21 cellular contexts compared by ENCODE assay signal in the genomic region with DNA sequence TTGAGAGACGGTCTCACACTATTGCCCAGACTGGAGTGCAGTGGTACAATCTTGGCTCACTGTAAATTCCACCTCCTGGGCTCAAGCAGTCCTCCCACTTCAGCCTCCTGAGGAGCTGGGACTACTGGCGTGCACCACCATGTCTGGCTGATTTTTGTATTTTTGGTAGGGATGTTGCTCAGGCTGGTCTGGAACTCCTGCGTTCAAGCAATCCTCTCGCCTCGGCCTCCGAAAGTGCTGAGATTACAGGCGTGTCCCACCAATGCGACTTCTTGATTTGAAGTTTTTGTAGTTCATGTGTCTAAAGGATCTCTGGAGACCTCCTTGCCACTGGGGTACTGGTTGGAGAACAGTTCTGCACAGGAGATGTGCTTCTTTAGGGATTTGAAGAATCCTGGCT.
"Had no signal": no experiment of that assay in that cellular context is flagged by ENCODE, and none has a peak within 500 bp of the region (broad histone marks: within the 10 kb centered on the region; RNA-seq: fewer than 3 reads in every experiment).

No MANE protein-coding gene starts in this region.

- ATAC-seq: activated CD4-positive, CD25-positive, alpha-beta regulatory T cell treated with anti-CD3 and anti-CD28 coated beads, Interleukin-2, amount 50 U/mL, for 24 hours; activated CD8-positive, alpha-beta T cell treated with anti-CD3 and anti-CD28 coated beads for 36 hours; effector memory CD8-positive, alpha-beta T cell; lower lobe of right lung; upper lobe of right lung had no signal

- H3K27me3 Mint-ChIP-seq: activated CD4-positive, alpha-beta T cell treated with anti-CD3 and anti-CD28 coated beads, Interleukin-2, amount 10 ng/mL, durations not matched to agents 24 days and 14 days; activated CD8-positive, alpha-beta T cell treated with anti-CD3 and anti-CD28 coated beads for 36 hours; activated naive CD8-positive, alpha-beta T cell; effector memory CD8-positive, alpha-beta T cell; progenitor cell of endocrine pancreas; stimulated activated naive CD8-positive, alpha-beta T cell treated with anti-CD3 and anti-CD28 coated beads, Interleukin-15, Interleukin-2, amounts not matched to agents 100 ng/mL and 50 ng/mL, for 24 hours had no signal

- H3K36me3 Mint-ChIP-seq: naive B cell had no signal

- H3K9me3 Mint-ChIP-seq: activated CD8-positive, alpha-beta T cell treated with anti-CD3 and anti-CD28 coated beads for 36 hours; effector memory CD8-positive, alpha-beta T cell; naive B cell; stimulated activated naive CD8-positive, alpha-beta T cell treated with anti-CD3 and anti-CD28 coated beads, Interleukin-15, Interleukin-2, amounts not matched to agents 100 ng/mL and 50 ng/mL, for 24 hours had no signal

- H3K4me1 Mint-ChIP-seq: naive B cell had no signal

- H3K27ac Mint-ChIP-seq: activated CD4-positive, alpha-beta T cell treated with anti-CD3 and anti-CD28 coated beads, Interleukin-2, amount 10 ng/mL, durations not matched to agents 24 days and 14 days; activated CD8-positive, alpha-beta T cell treated with anti-CD3 and anti-CD28 coated beads for 36 hours; activated naive CD8-positive, alpha-beta T cell; activated T-helper 1 cell treated with anti-CD3 and anti-CD28 coated beads, Interleukin-12 subunit alpha, Interleukin-12 subunit beta, Interleukin-2, Interleukin-4 antibody, amounts not matched to agents 30 ng/mL and 10 ng/mL and 1 ng/mL, durations not matched to agents 14 hours and 24 hours and 36 hours; naive B cell; progenitor cell of endocrine pancreas had no signal

- H3K4me3 Mint-ChIP-seq: activated CD4-positive, alpha-beta T cell treated with anti-CD3 and anti-CD28 coated beads, Interleukin-2, amount 10 ng/mL, durations not matched to agents 24 days and 14 days; activated CD8-positive, alpha-beta T cell treated with anti-CD3 and anti-CD28 coated beads for 36 hours; activated naive CD8-positive, alpha-beta T cell; activated T-helper 1 cell treated with anti-CD3 and anti-CD28 coated beads, Interleukin-12 subunit alpha, Interleukin-12 subunit beta, Interleukin-2, Interleukin-4 antibody, amounts not matched to agents 30 ng/mL and 10 ng/mL and 1 ng/mL, durations not matched to agents 14 hours and 24 hours and 36 hours; effector memory CD8-positive, alpha-beta T cell; naive B cell; stimulated activated naive CD8-positive, alpha-beta T cell treated with anti-CD3 and anti-CD28 coated beads, Interleukin-15, Interleukin-2, amounts not matched to agents 100 ng/mL and 50 ng/mL, for 24 hours had no signal

- DNase-seq: activated CD4-positive, alpha-beta T cell treated with anti-CD3 and anti-CD28 coated beads, Interleukin-2, amount 10 ng/mL, durations not matched to agents 24 days and 14 days; activated CD8-positive, alpha-beta T cell treated with anti-CD3 and anti-CD28 coated beads for 36 hours; activated naive CD4-positive, alpha-beta T cell; brain microvascular endothelial cell; central memory CD4-positive, alpha-beta T cell; dorsolateral prefrontal cortex; effector memory CD8-positive, alpha-beta T cell; hypothalamus; lower lobe of right lung; mesendoderm; naive B cell; retina; stimulated activated CD4-positive, alpha-beta T cell treated with anti-CD3 and anti-CD28 coated beads, Interleukin-4, amount 100 ng/mL, for 24 hours; substantia nigra; thyroid gland; upper lobe of right lung had no signal
